19 cellular contexts compared by ENCODE assay signal in genomic region chr1:229185913-229186312, GRCh38.
DNase-seq lines count a peak whose midpoint lies in the region; ATAC-seq and TF ChIP-seq lines count a peak whose summit lies in the region.
"Had no signal": no experiment of that assay in that cellular context is flagged by ENCODE, and none has a peak within 500 bp of the region (broad histone marks: within the 10 kb centered on the region; RNA-seq: fewer than 3 reads in every experiment).

No MANE protein-coding gene starts in this region.

- no peaks in the 10 kb centered on the region for H3K9me3 Mint-ChIP-seq in activated naive CD8-positive, alpha-beta T cell treated with anti-CD3 and anti-CD28 coated beads, Interleukin-2, amount 10 ng/mL, durations not matched to agents 7 days and 5 days
- H3K9me3 Mint-ChIP-seq in activated naive CD8-positive, alpha-beta T cell treated with anti-CD3 and anti-CD28 coated beads, Interleukin-2, amount 50 U/mL, for 24 hours, result no peaks in the 10 kb centered on the region
- no peaks in the 10 kb centered on the region for H3K9me3 Mint-ChIP-seq in activated T-helper 2 cell treated with anti-CD3 and anti-CD28 coated beads, Interferon-gamma antibody, Interleukin-2, Interleukin-4, amounts not matched to agents 10 μg/mL and 5 μg/mL and 100 μg/mL, durations not matched to agents 14 hours and 24 hours and 36 hours

- no peak for TF ChIP-seq CTCF in osteoblast (IDR thresholded peaks at IDR 0.05; ENCODE audit: extremely low read depth, low read depth, low read length)

- no peaks in the 10 kb centered on the region for H3K36me3 ChIP-seq in osteoblast (ENCODE audit: insufficient read depth, low read length)

- H3K4me3 Mint-ChIP-seq in activated naive CD8-positive, alpha-beta T cell treated with anti-CD3 and anti-CD28 coated beads, Interleukin-2, amount 10 ng/mL, durations not matched to agents 7 days and 5 days, result no peak overlapping the region
- no peak overlapping the region for H3K4me3 Mint-ChIP-seq in activated naive CD8-positive, alpha-beta T cell treated with anti-CD3 and anti-CD28 coated beads, Interleukin-2, amount 50 U/mL, for 24 hours
- H3K4me3 Mint-ChIP-seq in activated T-helper 2 cell treated with anti-CD3 and anti-CD28 coated beads, Interferon-gamma antibody, Interleukin-2, Interleukin-4, amounts not matched to agents 10 μg/mL and 5 μg/mL and 100 μg/mL, durations not matched to agents 14 hours and 24 hours and 36 hours (ENCODE audit: low read depth), result no peak overlapping the region
- H3K4me3 Mint-ChIP-seq: CD4-positive, CD25-positive, alpha-beta regulatory T cell had no signal

- H3K27me3 ChIP-seq in osteoblast (ENCODE audit: insufficient read depth, low read length), result no peaks in the 10 kb centered on the region

- peak overlapping the region; percentile 84 for H3K27ac Mint-ChIP-seq in activated naive CD8-positive, alpha-beta T cell treated with anti-CD3 and anti-CD28 coated beads, Interleukin-2, amount 10 ng/mL, durations not matched to agents 7 days and 5 days
- no peak overlapping the region for H3K27ac Mint-ChIP-seq in activated naive CD8-positive, alpha-beta T cell treated with anti-CD3 and anti-CD28 coated beads, Interleukin-2, amount 50 U/mL, for 24 hours
- H3K27ac Mint-ChIP-seq in activated T-helper 2 cell treated with anti-CD3 and anti-CD28 coated beads, Interferon-gamma antibody, Interleukin-2, Interleukin-4, amounts not matched to agents 10 μg/mL and 5 μg/mL and 100 μg/mL, durations not matched to agents 14 hours and 24 hours and 36 hours, result peak overlapping the region; percentile 22

- no peaks in the 10 kb centered on the region for H3K9me3 ChIP-seq in osteoblast (ENCODE audit: low read depth, low read length)

- no peak overlapping the region for H2AFZ ChIP-seq in osteoblast (ENCODE audit: low read length)

- intact Hi-C loops in activated T-helper 2 cell treated with anti-CD3 and anti-CD28 coated beads, Interferon-gamma antibody, Interleukin-2, Interleukin-4, amounts not matched to agents 10 μg/mL and 5 μg/mL and 100 μg/mL, durations not matched to agents 14 hours and 24 hours and 36 hours (cut with micrococcal nuclease), result no loop called here

- no peak for ATAC-seq in activated naive CD8-positive, alpha-beta T cell treated with anti-CD3 and anti-CD28 coated beads, Interleukin-2, amount 10 ng/mL, durations not matched to agents 7 days and 5 days (ENCODE audit: low read depth)
- no peak for ATAC-seq in activated naive CD8-positive, alpha-beta T cell treated with anti-CD3 and anti-CD28 coated beads, Interleukin-2, amount 50 U/mL, for 24 hours
- ATAC-seq: Right ventricle myocardium inferior had no signal

- H3K4me3 ChIP-seq in osteoblast (ENCODE audit: insufficient read depth, low read length), result no peak overlapping the region

- H3K4me1 Mint-ChIP-seq in activated naive CD8-positive, alpha-beta T cell treated with anti-CD3 and anti-CD28 coated beads, Interleukin-2, amount 10 ng/mL, durations not matched to agents 7 days and 5 days, result peaks cover 16% of the 10 kb centered on the region
- H3K4me1 Mint-ChIP-seq in activated naive CD8-positive, alpha-beta T cell treated with anti-CD3 and anti-CD28 coated beads, Interleukin-2, amount 50 U/mL, for 24 hours, result peaks cover 11% of the 10 kb centered on the region
- H3K4me1 Mint-ChIP-seq in activated T-helper 2 cell treated with anti-CD3 and anti-CD28 coated beads, Interferon-gamma antibody, Interleukin-2, Interleukin-4, amounts not matched to agents 10 μg/mL and 5 μg/mL and 100 μg/mL, durations not matched to agents 14 hours and 24 hours and 36 hours (ENCODE audit: low read depth), result peaks cover 16% of the 10 kb centered on the region

- no peak overlapping the region for H3K27ac ChIP-seq in osteoblast (ENCODE audit: low read depth, low read length)
- H3K27ac ChIP-seq: KMS-11 had no signal

- H4K20me1 ChIP-seq in osteoblast (ENCODE audit: insufficient read depth, low read length), result no peaks in the 10 kb centered on the region

- no peaks in the 10 kb centered on the region for H3K79me2 ChIP-seq in osteoblast (ENCODE audit: insufficient read depth, low read length)

- peaks cover 2% of the 10 kb centered on the region for H3K4me1 ChIP-seq in osteoblast (ENCODE audit: insufficient read depth, low read length)

- POLR2A ChIA-PET in activated naive CD8-positive, alpha-beta T cell treated with anti-CD3 and anti-CD28 coated beads, Interleukin-2, amount 10 ng/mL, durations not matched to agents 7 days and 5 days (lab: Charles Lee), result interaction anchor here (1.6 kb wide), 1 partner anchor 56 kb away, joined by 5 read pairs; no protein-coding TSS in a partner anchor

- no peaks in the 10 kb centered on the region for H3K36me3 Mint-ChIP-seq in activated naive CD8-positive, alpha-beta T cell treated with anti-CD3 and anti-CD28 coated beads, Interleukin-2, amount 10 ng/mL, durations not matched to agents 7 days and 5 days
- H3K36me3 Mint-ChIP-seq in activated naive CD8-positive, alpha-beta T cell treated with anti-CD3 and anti-CD28 coated beads, Interleukin-2, amount 50 U/mL, for 24 hours (ENCODE audit: low read depth), result no peaks in the 10 kb centered on the region
- no peaks in the 10 kb centered on the region for H3K36me3 Mint-ChIP-seq in activated T-helper 2 cell treated with anti-CD3 and anti-CD28 coated beads, Interferon-gamma antibody, Interleukin-2, Interleukin-4, amounts not matched to agents 10 μg/mL and 5 μg/mL and 100 μg/mL, durations not matched to agents 14 hours and 24 hours and 36 hours (ENCODE audit: low read depth)
- H3K36me3 Mint-ChIP-seq: CD4-positive, CD25-positive, alpha-beta regulatory T cell had no signal

- peaks cover 11% of the 10 kb centered on the region for H3K27me3 Mint-ChIP-seq in activated naive CD8-positive, alpha-beta T cell treated with anti-CD3 and anti-CD28 coated beads, Interleukin-2, amount 10 ng/mL, durations not matched to agents 7 days and 5 days
- no peaks in the 10 kb centered on the region for H3K27me3 Mint-ChIP-seq in activated naive CD8-positive, alpha-beta T cell treated with anti-CD3 and anti-CD28 coated beads, Interleukin-2, amount 50 U/mL, for 24 hours
- H3K27me3 Mint-ChIP-seq in activated T-helper 2 cell treated with anti-CD3 and anti-CD28 coated beads, Interferon-gamma antibody, Interleukin-2, Interleukin-4, amounts not matched to agents 10 μg/mL and 5 μg/mL and 100 μg/mL, durations not matched to agents 14 hours and 24 hours and 36 hours (ENCODE audit: low read depth), result peaks cover 6% of the 10 kb centered on the region

- H3K4me2 ChIP-seq in osteoblast (ENCODE audit: insufficient read depth, low read length), result no peak overlapping the region
- H3K4me2 ChIP-seq: KMS-11 had no signal

- no peak for DNase-seq in activated naive CD8-positive, alpha-beta T cell treated with anti-CD3 and anti-CD28 coated beads, Interleukin-2, amount 10 ng/mL, durations not matched to agents 7 days and 5 days
- no peak for DNase-seq in activated naive CD8-positive, alpha-beta T cell treated with anti-CD3 and anti-CD28 coated beads, Interleukin-2, amount 50 U/mL, for 24 hours
- DNase-seq in activated T-helper 2 cell treated with anti-CD3 and anti-CD28 coated beads, Interferon-gamma antibody, Interleukin-2, Interleukin-4, amounts not matched to agents 10 μg/mL and 5 μg/mL and 100 μg/mL, durations not matched to agents 14 hours and 24 hours and 36 hours (ENCODE audit: low spot score), result no peak
- DNase-seq in fibroblast of gingiva (ENCODE audit: low read depth) (peak; percentile 85), osteoblast (ENCODE audit: insufficient read length, low spot score, missing footprints) (peak; percentile 45), NCI-H2029 (lab: John Stamatoyannopoulos, UW) (no peak), NCI-H2227 treated with DMSO at 0.1 percent for 48 hours (lab: John Stamatoyannopoulos, UW) (no peak), DMS53 (lab: John Stamatoyannopoulos, UW) (no peak)
- DNase-seq: DMS79, IMR-90, NCI-H1092 treated with DMSO at 0.1 percent for 48 hours, NCI-H2081, NCI-H2171, NCI-H446, NCI-H526, OCI-M1 had no signal

Comparison
In these comparisons a context has a peak if more than half of its experiments do, and no peak if none do; other contexts are left out.
1. DNase-seq: peak in fibroblast of gingiva (single experiment) and osteoblast (single experiment); none in activated naive CD8-positive, alpha-beta T cell treated with anti-CD3 and anti-CD28 coated beads, Interleukin-2, amount 10 ng/mL, durations not matched to agents 7 days and 5 days (single experiment), activated naive CD8-positive, alpha-beta T cell treated with anti-CD3 and anti-CD28 coated beads, Interleukin-2, amount 50 U/mL, for 24 hours (single experiment), activated T-helper 2 cell treated with anti-CD3 and anti-CD28 coated beads, Interferon-gamma antibody, Interleukin-2, Interleukin-4, amounts not matched to agents 10 μg/mL and 5 μg/mL and 100 μg/mL, durations not matched to agents 14 hours and 24 hours and 36 hours (single experiment), NCI-H2029 (single experiment), NCI-H2227 treated with DMSO at 0.1 percent for 48 hours (single experiment) and DMS53 (single experiment).